22 cellular contexts compared by ENCODE assay signal in genomic region chr17:50187741-50188520, GRCh38. TPM values are rescaled to one million over a fixed set of nuclear protein-coding genes. Genes with fewer than 3 reads are reported as not detected.
A peak's percentile ranks its signal among the peaks of the same experiment; 100 is the strongest.
DNase-seq lines count a peak whose midpoint lies in the region.
"Had no signal": no experiment of that assay in that cellular context is flagged by ENCODE, and none has a peak within 500 bp of the region (broad histone marks: within the 10 kb centered on the region; RNA-seq: fewer than 3 reads in every experiment).

No MANE protein-coding gene starts in this region.

- no peak overlapping the region for H3K9ac ChIP-seq in muscle layer of colon (ENCODE audit: low read length)

- WGBS in urinary bladder = 51% methylated on average over 17 of the region's 17 CpGs

- H3K4me1 ChIP-seq in muscle layer of colon (ENCODE audit: insufficient read depth, low read length) (peaks cover 60% of the 10 kb centered on the region), urinary bladder (ENCODE audit: insufficient read depth) (no peaks in the 10 kb centered on the region)
- H3K4me1 ChIP-seq: HAP-1 had no signal

- H3K9me3 ChIP-seq in muscle layer of colon (ENCODE audit: low read length) = no peaks in the 10 kb centered on the region
- H3K9me3 ChIP-seq: HAP-1, upper lobe of left lung had no signal

- H3K27ac ChIP-seq in muscle layer of colon (ENCODE audit: low read depth, low read length) = peak overlapping the region; percentile 36
- H3K27ac ChIP-seq in urinary bladder (ENCODE audit: low read depth) = peak overlapping the region; percentile 76
- H3K27ac ChIP-seq: upper lobe of left lung had no signal

- DNase-seq in LHCN-M2 (ENCODE audit: low read depth) = peak; percentile 50
- DNase-seq in dedifferentiated amniotic fluid mesenchymal stem cell (ENCODE audit: extremely low spot score) = peak; percentile 77
- no peak for DNase-seq in NCI-H1092 (lab: John Stamatoyannopoulos, UW)
- DNase-seq in MV-4-11 (lab: John Stamatoyannopoulos, UW) = no peak
- DNase-seq in NCI-H1048 (lab: John Stamatoyannopoulos, UW) = no peak
- DNase-seq: activated B cell treated with CpG ODN at 0.5 μM for 24 hours; activated T-cell treated with anti-CD3 and anti-CD28 coated beads, Interleukin-2, amount 50 U/mL, for 72 hours; Calu3; erythroblast; NCI-H2107; NCI-H526; SIG-M5; stimulated activated naive CD4-positive, alpha-beta T cell treated with Interleukin-2 at 50 U/mL for 16 hours; T-helper 2 cell had no signal

- H3K36me3 ChIP-seq in muscle layer of colon (ENCODE audit: insufficient read depth, low read length) = peaks cover 81% of the 10 kb centered on the region
- no peaks in the 10 kb centered on the region for H3K36me3 ChIP-seq in urinary bladder (ENCODE audit: insufficient read depth)
- H3K36me3 ChIP-seq: HAP-1 had no signal

- no peaks in the 10 kb centered on the region for H3K27me3 ChIP-seq in muscle layer of colon (ENCODE audit: control insufficient read depth in 1 of 2, insufficient read depth in 2 of 2, low read length in 2 of 2)
- H3K27me3 ChIP-seq: upper lobe of left lung had no signal

- H3K4me3 ChIP-seq in muscle layer of colon (ENCODE audit: low read depth in 1 of 2, low read length in 2 of 2) (no peak overlapping the region), urinary bladder (ENCODE audit: low read depth, low read length) (no peak overlapping the region)
- H3K4me3 ChIP-seq: HAP-1, K562, upper lobe of left lung had no signal

RNA-seq across cellular contexts. Expression of gene COL1A1, which starts 13.5 kb away (rescaled TPM):
- total RNA-seq in LHCN-M2 (2014; rRNA removed) (339 and 356 TPM in 2 replicates), urinary bladder (5,262 TPM)
- 1,579 TPM for polyA plus RNA-seq in LHCN-M2 (2012)
- 802 TPM for polyA plus RNA-seq in urinary bladder

RNA-seq across cellular contexts. Expression of gene SGCA, which starts 22.1 kb away (rescaled TPM):
- total RNA-seq in LHCN-M2 (2014; rRNA removed) (200 and 207 TPM in 2 replicates), urinary bladder (15.4 TPM)
- 205 TPM for polyA plus RNA-seq in LHCN-M2 (2012)
- polyA plus RNA-seq in urinary bladder = 89.1 TPM
- total RNA-seq: Calu3, K562, lung microvascular endothelial cell, renal cortical epithelial cell had no signal
- polyA plus RNA-seq: K562, keratinocyte had no signal

RNA-seq across cellular contexts. Expression of gene PPP1R9B, which starts 37.5 kb away (rescaled TPM):
- total RNA-seq in LHCN-M2 (2014; rRNA removed) (40.6 and 42.7 TPM in 2 replicates), urinary bladder (16.6 TPM)
- 35.2 TPM for polyA plus RNA-seq in LHCN-M2 (2012)
- 29.6 TPM for polyA plus RNA-seq in urinary bladder

RNA-seq across cellular contexts. Expression of gene SAMD14, which starts 58.0 kb away (rescaled TPM):
- total RNA-seq in LHCN-M2 (2014; rRNA removed) = 1.1 and 1.6 TPM in 2 replicates
- 2.3 TPM for polyA plus RNA-seq in LHCN-M2 (2012)
- total RNA-seq in urinary bladder = 2.2 TPM
- polyA plus RNA-seq in urinary bladder = 3.7 TPM
- total RNA-seq: Calu3 had no signal
- polyA plus RNA-seq: keratinocyte had no signal

Comparison
In these comparisons a context has a peak if more than half of its experiments do, and no peak if none do; other contexts are left out.
1. DNase-seq: peak in LHCN-M2 (single experiment) and dedifferentiated amniotic fluid mesenchymal stem cell (single experiment); none in NCI-H1092 (single experiment), MV-4-11 (single experiment) and NCI-H1048 (single experiment).
2. RNA of gene COL1A1, which starts 13.5 kb away (total RNA-seq): 5,262 TPM in urinary bladder (single experiment); 339 to 356 TPM in LHCN-M2; every median in the first group is over 10 times any median in the second.
3. RNA of gene SGCA, which starts 22.1 kb away (total RNA-seq): 200 to 207 TPM in LHCN-M2; 15.4 TPM in urinary bladder (single experiment); every median in the first group is over 10 times any median in the second.